14 cellular contexts compared by ENCODE assay signal in the genomic region with DNA sequence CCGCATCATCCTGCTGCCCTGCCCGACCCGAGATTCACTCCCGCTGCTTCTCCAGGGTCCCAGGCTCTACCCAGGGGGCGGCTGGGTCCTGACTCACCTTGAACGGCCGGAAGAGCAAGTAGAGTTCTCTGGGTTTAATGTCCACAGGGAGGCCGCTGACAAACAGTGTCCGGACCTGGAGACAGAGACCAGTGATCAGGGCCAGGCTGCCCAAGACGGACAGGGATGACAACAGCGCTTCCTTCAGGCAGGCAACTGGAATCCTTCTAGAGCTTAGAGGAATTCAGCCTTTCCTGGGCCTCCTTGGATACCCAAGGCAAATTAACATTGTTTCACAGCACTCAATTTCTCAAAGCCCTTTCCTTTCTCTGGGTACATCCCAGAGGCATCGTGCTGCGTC. TPM values are rescaled to one million over a fixed set of nuclear protein-coding genes. Genes with fewer than 3 reads are reported as not detected.
"Had no signal": no experiment of that assay in that cellular context is flagged by ENCODE, and none has a peak within 500 bp of the region (broad histone marks: within the 10 kb centered on the region; RNA-seq: fewer than 3 reads in every experiment).

No MANE protein-coding gene starts in this region.

- H3K36me3 ChIP-seq: left lung, suprapubic skin had no signal

- H3K27ac Mint-ChIP-seq: effector memory CD8-positive, alpha-beta T cell had no signal

- H3K4me1 ChIP-seq: left lung had no signal

- H3K27ac ChIP-seq: left lung, suprapubic skin had no signal

- H3K9me3 ChIP-seq: left lung, suprapubic skin had no signal

- H3K27me3 ChIP-seq: suprapubic skin had no signal

- H3K4me3 ChIP-seq: left lung, suprapubic skin had no signal

- H3K4me1 Mint-ChIP-seq: central memory CD8-positive, alpha-beta T cell had no signal

- H3K9me3 Mint-ChIP-seq: central memory CD8-positive, alpha-beta T cell; effector memory CD8-positive, alpha-beta T cell had no signal

- DNase-seq: activated naive CD4-positive, alpha-beta T cell treated with anti-CD3 and anti-CD28 coated beads, Interleukin-2, amount 50 U/mL, for 16 hours; activated T-cell treated with anti-CD3 and anti-CD28 coated beads, Interleukin-2, amount 50 U/mL, for 1 hour; effector memory CD8-positive, alpha-beta T cell; head of caudate nucleus; left lung; mesenchymal stem cell; stimulated activated CD4-positive, alpha-beta T cell treated with anti-CD3 and anti-CD28 coated beads, Interleukin-12 subunit alpha, Interleukin-12 subunit beta, amount 100 ng/mL, for 4 hours; stimulated activated naive CD4-positive, alpha-beta T cell; T-helper 2 cell had no signal

- ATAC-seq: activated CD4-positive, CD25-positive, alpha-beta regulatory T cell treated with anti-CD3 and anti-CD28 coated beads, Interleukin-2, amount 50 U/mL, for 24 hours; effector memory CD8-positive, alpha-beta T cell; left lung; sciatic nerve had no signal

- H3K4me3 Mint-ChIP-seq: central memory CD8-positive, alpha-beta T cell; effector memory CD8-positive, alpha-beta T cell had no signal

RNA-seq across cellular contexts. Expression of a gene that starts 23.9 kb away (rescaled TPM):
- polyA plus RNA-seq: keratinocyte had no signal
